In the genomic region with DNA sequence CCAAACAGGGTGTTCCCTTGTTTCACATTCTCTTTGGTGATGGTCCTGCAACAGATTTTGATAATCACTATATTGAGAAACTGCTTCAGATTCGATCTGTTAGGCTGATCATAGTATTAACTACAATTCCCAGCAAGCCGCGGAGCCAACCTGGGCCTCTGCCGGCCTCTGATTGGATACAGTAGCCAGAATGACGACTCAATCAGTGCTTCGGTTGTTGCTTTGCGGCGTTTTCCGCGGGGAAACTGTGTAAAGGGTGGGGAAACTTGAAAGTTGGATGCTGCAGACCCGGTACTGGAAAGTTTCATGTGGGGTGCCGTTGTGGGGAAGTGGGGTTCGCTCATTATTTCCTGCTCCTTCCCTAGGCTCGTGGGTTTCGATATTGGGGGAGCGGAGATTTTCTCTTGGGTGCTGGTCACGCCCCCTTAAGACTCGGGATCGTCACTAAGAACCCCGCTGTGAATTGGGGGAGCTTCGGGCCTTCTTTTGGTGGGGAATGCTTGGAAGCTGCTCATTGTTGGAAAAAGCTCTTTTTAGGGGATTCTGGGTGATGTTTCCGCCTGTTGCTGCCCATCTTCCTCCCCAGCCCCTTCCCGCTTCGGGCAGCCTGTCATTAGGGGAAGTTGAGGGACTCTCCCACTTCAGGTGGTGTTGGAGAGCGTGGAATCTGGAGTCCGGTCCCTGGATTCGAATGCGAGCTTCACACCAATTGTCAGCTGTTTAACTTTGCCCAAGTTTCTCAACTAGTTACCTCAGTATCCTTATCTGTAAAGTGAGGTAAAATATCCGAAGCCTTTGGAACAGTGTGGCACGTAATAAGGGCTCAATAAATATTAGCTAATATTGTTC, we compare ENCODE assay signal across 8 cellular contexts. TPM values are rescaled to one million over a fixed set of nuclear protein-coding genes. Genes with fewer than 3 reads are reported as not detected.
A peak's percentile ranks its signal among the peaks of the same experiment; 100 is the strongest.
DNase-seq lines count a peak whose midpoint lies in the region; ATAC-seq and TF ChIP-seq lines count a peak whose summit lies in the region.

A gene (plus strand): TSS at position 217 of the 849 bp plus-strand sequence.

- peaks cover 47% of the 10 kb centered on the region for H3K4me1 Mint-ChIP-seq in activated T-helper 1 cell treated with anti-CD3 and anti-CD28 coated beads, Interleukin-12 subunit alpha, Interleukin-12 subunit beta, Interleukin-2, Interleukin-4 antibody, amounts not matched to agents 30 ng/mL and 10 ng/mL and 1 ng/mL, durations not matched to agents 14 hours and 24 hours and 36 hours (ENCODE audit: low read depth)
- H3K4me1 Mint-ChIP-seq in naive thymus-derived CD4-positive, alpha-beta T cell: peaks cover 17 to 57% (median 47%) of the 10 kb centered on the region in 7 donors
- H3K4me1 Mint-ChIP-seq in stimulated activated memory B cell treated with anti-CD40 and anti-IgM and Interleukin-4, amounts not matched to agents 10 μg/mL and 1 μg/mL and 100 μg/mL, for 72 hours: peaks cover 37% of the 10 kb centered on the region

- H3K4me3 Mint-ChIP-seq in activated T-helper 1 cell treated with anti-CD3 and anti-CD28 coated beads, Interleukin-12 subunit alpha, Interleukin-12 subunit beta, Interleukin-2, Interleukin-4 antibody, amounts not matched to agents 30 ng/mL and 10 ng/mL and 1 ng/mL, durations not matched to agents 14 hours and 24 hours and 36 hours: peak within 1 kb of the TSS; percentile 92
- peak within 1 kb of the TSS; percentile 95 to 100 (median 99) for H3K4me3 Mint-ChIP-seq in naive thymus-derived CD4-positive, alpha-beta T cell
- peak within 1 kb of the TSS; percentile 99 for H3K4me3 Mint-ChIP-seq in stimulated activated memory B cell treated with anti-CD40 and anti-IgM and Interleukin-4, amounts not matched to agents 10 μg/mL and 1 μg/mL and 100 μg/mL, for 72 hours

- peak; percentile 49 for ATAC-seq in GM21786 (IDR thresholded peaks at IDR 0.05; ENCODE audit: unreplicated experiment)
- peak; percentile 79 for ATAC-seq in naive thymus-derived CD4-positive, alpha-beta T cell
- ATAC-seq in stimulated activated memory B cell treated with anti-CD40 and anti-IgM and Interleukin-4, amounts not matched to agents 10 μg/mL and 1 μg/mL and 100 μg/mL, for 72 hours: peak; percentile 87

- CTCF ChIA-PET in naive thymus-derived CD4-positive, alpha-beta T cell (lab: Charles Lee): interaction anchor here (0.9 kb wide), 1 partner anchor 18 kb away, joined by 3 read pairs; no protein-coding TSS in a partner anchor

- H3K36me3 ChIP-seq in naive thymus-derived CD4-positive, alpha-beta T cell (ENCODE audit: control insufficient read depth in 2 of 3, insufficient read depth in 3 of 3, low read length in 3 of 3): peaks cover 0 to 5% (median 0%) of the 10 kb centered on the region in 3 experiments

- DNase-seq in DMS79 (lab: John Stamatoyannopoulos, UW) (peak; percentile 81), Kasumi-1 (lab: John Stamatoyannopoulos, UW) (peak; percentile 81 to 86), RPMI8226 (peak; percentile 82), fibroblast of mammary gland (ENCODE audit: low read depth) (peak; percentile 84)
- DNase-seq in activated T-helper 1 cell treated with anti-CD3 and anti-CD28 coated beads, Interleukin-12 subunit alpha, Interleukin-12 subunit beta, Interleukin-2, Interleukin-4 antibody, amounts not matched to agents 30 ng/mL and 10 ng/mL and 1 ng/mL, durations not matched to agents 14 hours and 24 hours and 36 hours (ENCODE audit: low spot score): peak; percentile 83
- DNase-seq in naive thymus-derived CD4-positive, alpha-beta T cell: peak; percentile 68 to 88 (median 84)

- no peaks in the 10 kb centered on the region for H3K9me3 Mint-ChIP-seq in activated T-helper 1 cell treated with anti-CD3 and anti-CD28 coated beads, Interleukin-12 subunit alpha, Interleukin-12 subunit beta, Interleukin-2, Interleukin-4 antibody, amounts not matched to agents 30 ng/mL and 10 ng/mL and 1 ng/mL, durations not matched to agents 14 hours and 24 hours and 36 hours
- no peaks in the 10 kb centered on the region for H3K9me3 Mint-ChIP-seq in naive thymus-derived CD4-positive, alpha-beta T cell
- H3K9me3 Mint-ChIP-seq in stimulated activated memory B cell treated with anti-CD40 and anti-IgM and Interleukin-4, amounts not matched to agents 10 μg/mL and 1 μg/mL and 100 μg/mL, for 72 hours: no peaks in the 10 kb centered on the region

- H3K27ac Mint-ChIP-seq in activated T-helper 1 cell treated with anti-CD3 and anti-CD28 coated beads, Interleukin-12 subunit alpha, Interleukin-12 subunit beta, Interleukin-2, Interleukin-4 antibody, amounts not matched to agents 30 ng/mL and 10 ng/mL and 1 ng/mL, durations not matched to agents 14 hours and 24 hours and 36 hours: peak within 1 kb of the TSS; percentile 89
- H3K27ac Mint-ChIP-seq in naive thymus-derived CD4-positive, alpha-beta T cell: peak within 1 kb of the TSS; percentile 93 to 99 (median 95)
- H3K27ac Mint-ChIP-seq in stimulated activated memory B cell treated with anti-CD40 and anti-IgM and Interleukin-4, amounts not matched to agents 10 μg/mL and 1 μg/mL and 100 μg/mL, for 72 hours: peak within 1 kb of the TSS; percentile 99

- H3K27me3 ChIP-seq in naive thymus-derived CD4-positive, alpha-beta T cell (ENCODE audit: control insufficient read depth in 2 of 2, insufficient read depth in 2 of 2, low read length in 2 of 2): no peaks in the 10 kb centered on the region

- H3K27ac ChIP-seq in naive thymus-derived CD4-positive, alpha-beta T cell (ENCODE audit: low read depth, low read length): peak within 1 kb of the TSS; percentile 77

- H3K4me1 ChIP-seq in naive thymus-derived CD4-positive, alpha-beta T cell (ENCODE audit: control insufficient read depth in 2 of 2, insufficient read depth in 2 of 2, low read length in 2 of 2): peaks cover 11 to 15% of the 10 kb centered on the region in 2 donors

- POLR2A ChIA-PET in naive thymus-derived CD4-positive, alpha-beta T cell (lab: Charles Lee): interaction anchor here (0.6 to 1.4 kb wide), 4 partner anchors 16 to 1408 kb away, joined by 3 to 6 read pairs (median 4); no protein-coding TSS in a partner anchor

- H3K27me3 Mint-ChIP-seq in activated T-helper 1 cell treated with anti-CD3 and anti-CD28 coated beads, Interleukin-12 subunit alpha, Interleukin-12 subunit beta, Interleukin-2, Interleukin-4 antibody, amounts not matched to agents 30 ng/mL and 10 ng/mL and 1 ng/mL, durations not matched to agents 14 hours and 24 hours and 36 hours (ENCODE audit: insufficient read depth): no peaks in the 10 kb centered on the region
- no peaks in the 10 kb centered on the region for H3K27me3 Mint-ChIP-seq in naive thymus-derived CD4-positive, alpha-beta T cell
- H3K27me3 Mint-ChIP-seq in stimulated activated memory B cell treated with anti-CD40 and anti-IgM and Interleukin-4, amounts not matched to agents 10 μg/mL and 1 μg/mL and 100 μg/mL, for 72 hours: no peaks in the 10 kb centered on the region

- H3K36me3 Mint-ChIP-seq in activated T-helper 1 cell treated with anti-CD3 and anti-CD28 coated beads, Interleukin-12 subunit alpha, Interleukin-12 subunit beta, Interleukin-2, Interleukin-4 antibody, amounts not matched to agents 30 ng/mL and 10 ng/mL and 1 ng/mL, durations not matched to agents 14 hours and 24 hours and 36 hours (ENCODE audit: low read depth): peaks cover 2% of the 10 kb centered on the region
- H3K36me3 Mint-ChIP-seq in naive thymus-derived CD4-positive, alpha-beta T cell: peaks cover 0 to 11% (median 0%) of the 10 kb centered on the region in 5 donors
- no peaks in the 10 kb centered on the region for H3K36me3 Mint-ChIP-seq in stimulated activated memory B cell treated with anti-CD40 and anti-IgM and Interleukin-4, amounts not matched to agents 10 μg/mL and 1 μg/mL and 100 μg/mL, for 72 hours

- intact Hi-C loops in activated T-helper 1 cell treated with anti-CD3 and anti-CD28 coated beads, Interleukin-12 subunit alpha, Interleukin-12 subunit beta, Interleukin-2, Interleukin-4 antibody, amounts not matched to agents 30 ng/mL and 10 ng/mL and 1 ng/mL, durations not matched to agents 14 hours and 24 hours and 36 hours (cut with micrococcal nuclease): loop anchor here (1.0 to 5.0 kb wide), 6 partner anchors 142 to 1948 kb away; a partner anchor contains a TSS
- intact Hi-C loops in naive thymus-derived CD4-positive, alpha-beta T cell (cut with micrococcal nuclease): loop anchor here (1.0 to 10.0 kb wide), 17 partner anchors 18 to 1793 kb away; a partner anchor contains a TSS

- peak within 1 kb of the TSS; percentile 98 for H3K4me3 ChIP-seq in fibroblast of mammary gland (ENCODE audit: control insufficient read depth, low read depth, low read length)
- peak within 1 kb of the TSS; percentile 91 for H3K4me3 ChIP-seq in naive thymus-derived CD4-positive, alpha-beta T cell (ENCODE audit: low read length)

- TF ChIP-seq CTCF in fibroblast of mammary gland (conservative IDR thresholded peaks at IDR 0.05; ENCODE audit: control insufficient read depth, insufficient read depth, low read depth, low read length): no peak

- H3K9me3 ChIP-seq in naive thymus-derived CD4-positive, alpha-beta T cell (ENCODE audit: control insufficient read depth in 2 of 3, low read length in 3 of 3): no peaks in the 10 kb centered on the region

RNA-seq across cellular contexts. Expression of the gene that starts here (rescaled TPM):
- 25.9 and 26.1 TPM in 2 replicates for total RNA-seq in activated T-helper 1 cell treated with anti-CD3 and anti-CD28 coated beads, Interleukin-12 subunit alpha, Interleukin-12 subunit beta, Interleukin-2, Interleukin-4 antibody, amounts not matched to agents 30 ng/mL and 10 ng/mL and 1 ng/mL, durations not matched to agents 14 hours and 24 hours and 36 hours
- total RNA-seq in naive thymus-derived CD4-positive, alpha-beta T cell: 10 to 100 TPM; 28.5 to 42.2 (median 31.0) TPM
- 10 to 100 TPM; 15.0 to 19.4 TPM for polyA plus RNA-seq in naive thymus-derived CD4-positive, alpha-beta T cell

Comparison
In these comparisons a context has a peak if more than half of its experiments do, and no peak if none do; other contexts are left out.
1. Peak in every context shown above with its lines: DNase-seq, ATAC-seq, H3K4me3 ChIP-seq and H3K27ac ChIP-seq.